In genomic region chr10:11515596-11516418, GRCh38 we compare ENCODE assay signal across 8 cellular contexts.
DNase-seq lines count a peak whose midpoint lies in the region; ATAC-seq and TF ChIP-seq lines count a peak whose summit lies in the region.

No MANE protein-coding gene starts in this region.

- no peak overlapping the region for H3K4me3 Mint-ChIP-seq in activated CD4-positive, alpha-beta T cell treated with anti-CD3 and anti-CD28 coated beads, Interleukin-2, amount 10 ng/mL, durations not matched to agents 7 days and 5 days
- peak overlapping the region; percentile 21 for H3K4me3 Mint-ChIP-seq in natural killer cell treated with Interleukin-12 subunit alpha and Interleukin-12 subunit beta and Interleukin-15 and Interleukin-18, amount 100 ng/mL, for 72 hours

- H3K9me3 Mint-ChIP-seq in activated CD4-positive, alpha-beta T cell treated with anti-CD3 and anti-CD28 coated beads, Interleukin-2, amount 10 ng/mL, durations not matched to agents 7 days and 5 days = no peaks in the 10 kb centered on the region
- H3K9me3 Mint-ChIP-seq in natural killer cell treated with Interleukin-12 subunit alpha and Interleukin-12 subunit beta and Interleukin-15 and Interleukin-18, amount 100 ng/mL, for 72 hours = no peaks in the 10 kb centered on the region

- no peaks in the 10 kb centered on the region for H3K36me3 Mint-ChIP-seq in activated CD4-positive, alpha-beta T cell treated with anti-CD3 and anti-CD28 coated beads, Interleukin-2, amount 10 ng/mL, durations not matched to agents 7 days and 5 days (ENCODE audit: low read depth)
- no peaks in the 10 kb centered on the region for H3K36me3 Mint-ChIP-seq in natural killer cell treated with Interleukin-12 subunit alpha and Interleukin-12 subunit beta and Interleukin-15 and Interleukin-18, amount 100 ng/mL, for 72 hours

- TF ChIP-seq CTCF in GM12865 (IDR thresholded peaks at IDR 0.05; ENCODE audit: insufficient read depth, low read depth, low read length, missing control alignments) = peak; percentile 83

- H3K4me3 ChIP-seq in GM12865 (ENCODE audit: low read depth, low read length) = no peak overlapping the region

- DNase-seq in AG08396 (ENCODE audit: low spot score) (peak; percentile 45), GM12865 (ENCODE audit: low read depth) (peak; percentile 82), NCI-H146 treated with DMSO at 0.1 percent for 48 hours (lab: John Stamatoyannopoulos, UW; ENCODE audit: unreplicated experiment) (peak; percentile 37), GOT3 (lab: John Stamatoyannopoulos, UW) (no peak)
- DNase-seq in activated CD4-positive, alpha-beta T cell treated with anti-CD3 and anti-CD28 coated beads, Interleukin-2, amount 10 ng/mL, durations not matched to agents 7 days and 5 days = peak; percentile 70
- DNase-seq in natural killer cell treated with Interleukin-12 subunit alpha and Interleukin-12 subunit beta and Interleukin-15 and Interleukin-18, amount 100 ng/mL, for 72 hours (ENCODE audit: low spot score) = no peak

- H3K4me1 Mint-ChIP-seq in activated CD4-positive, alpha-beta T cell treated with anti-CD3 and anti-CD28 coated beads, Interleukin-2, amount 10 ng/mL, durations not matched to agents 7 days and 5 days = peaks cover 18% of the 10 kb centered on the region
- peaks cover 6 to 7% of the 10 kb centered on the region in 2 donors for H3K4me1 Mint-ChIP-seq in natural killer cell treated with Interleukin-12 subunit alpha and Interleukin-12 subunit beta and Interleukin-15 and Interleukin-18, amount 100 ng/mL, for 72 hours (ENCODE audit: low read depth in 2 of 2)

- POLR2A ChIA-PET in activated CD4-positive, alpha-beta T cell treated with anti-CD3 and anti-CD28 coated beads, Interleukin-2, amount 10 ng/mL, durations not matched to agents 7 days and 5 days (lab: Charles Lee) = no interaction called here

- peaks cover 8% of the 10 kb centered on the region for H3K27me3 Mint-ChIP-seq in activated CD4-positive, alpha-beta T cell treated with anti-CD3 and anti-CD28 coated beads, Interleukin-2, amount 10 ng/mL, durations not matched to agents 7 days and 5 days
- H3K27me3 Mint-ChIP-seq in natural killer cell treated with Interleukin-12 subunit alpha and Interleukin-12 subunit beta and Interleukin-15 and Interleukin-18, amount 100 ng/mL, for 72 hours = peaks cover 0 to 26% of the 10 kb centered on the region in 2 donors

- no peak overlapping the region for H3K27ac Mint-ChIP-seq in activated CD4-positive, alpha-beta T cell treated with anti-CD3 and anti-CD28 coated beads, Interleukin-2, amount 10 ng/mL, durations not matched to agents 7 days and 5 days
- no peak overlapping the region for H3K27ac Mint-ChIP-seq in natural killer cell treated with Interleukin-12 subunit alpha and Interleukin-12 subunit beta and Interleukin-15 and Interleukin-18, amount 100 ng/mL, for 72 hours

- ATAC-seq in HG02642 (IDR thresholded peaks at IDR 0.05; ENCODE audit: poor library complexity, unreplicated experiment) (peak; percentile 26), esophagus mucosa (peak; percentile 86)
- ATAC-seq in natural killer cell treated with Interleukin-12 subunit alpha and Interleukin-12 subunit beta and Interleukin-15 and Interleukin-18, amount 100 ng/mL, for 72 hours = peak; percentile 73 to 78

- CTCF ChIA-PET in activated CD4-positive, alpha-beta T cell treated with anti-CD3 and anti-CD28 coated beads, Interleukin-2, amount 10 ng/mL, durations not matched to agents 7 days and 5 days (lab: Charles Lee) = interaction anchor here (0.6 to 2.0 kb wide), 8 partner anchors 10 to 1854 kb away, joined by 3 to 12 read pairs (median 6); no protein-coding TSS in a partner anchor

Comparison
In these comparisons a context has a peak if more than half of its experiments do, and no peak if none do; other contexts are left out.
1. DNase-seq: peak in AG08396 (single experiment), GM12865 (single experiment), NCI-H146 treated with DMSO at 0.1 percent for 48 hours (single experiment) and activated CD4-positive, alpha-beta T cell treated with anti-CD3 and anti-CD28 coated beads, Interleukin-2, amount 10 ng/mL, durations not matched to agents 7 days and 5 days (single experiment); none in natural killer cell treated with Interleukin-12 subunit alpha and Interleukin-12 subunit beta and Interleukin-15 and Interleukin-18, amount 100 ng/mL, for 72 hours (single experiment) and GOT3 (single experiment).
2. ATAC-seq: peak in every context shown above with its lines; median percentile 86 in esophagus mucosa; 76 in natural killer cell treated with Interleukin-12 subunit alpha and Interleukin-12 subunit beta and Interleukin-15 and Interleukin-18, amount 100 ng/mL, for 72 hours; 26 in HG02642.